8 cellular contexts compared by ENCODE assay signal in the genomic region with DNA sequence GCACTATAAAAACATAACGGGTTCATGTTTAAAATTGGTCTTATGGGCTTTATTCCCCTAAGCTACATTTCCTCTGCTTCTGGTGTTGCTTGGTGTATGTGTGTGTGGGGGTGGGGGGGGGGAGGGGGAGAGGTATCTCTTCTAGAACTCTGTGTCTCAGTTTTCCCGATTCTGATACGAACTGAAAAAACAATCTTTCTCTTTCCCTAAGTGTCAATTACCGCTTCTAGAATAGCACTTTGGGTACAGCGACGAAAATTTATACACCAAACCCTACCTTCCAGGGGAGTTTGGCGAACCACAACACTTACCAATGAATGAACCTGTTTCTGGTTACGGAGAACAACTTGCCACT. TPM values are rescaled to one million over a fixed set of nuclear protein-coding genes. Genes with fewer than 3 reads are reported as not detected.
DNase-seq lines count a peak whose midpoint lies in the region; ATAC-seq and TF ChIP-seq lines count a peak whose summit lies in the region.

No MANE protein-coding gene starts in this region.

- CTCF ChIA-PET in Caco-2 (lab: Charles Lee) = no interaction called here

- peak overlapping the region; percentile 90 for H3K4me3 Mint-ChIP-seq in Caco-2 (ENCODE audit: unreplicated experiment)

- H3K4me1 ChIP-seq in Caco-2 = peaks cover 11% of the 10 kb centered on the region
- peaks cover 0 to 18% (median 5%) of the 10 kb centered on the region in 4 donors for H3K4me1 ChIP-seq in Peyer's patch
- H3K4me1 ChIP-seq in ovary (ENCODE audit: insufficient read depth) = no peaks in the 10 kb centered on the region

- no peaks in the 10 kb centered on the region for H3K27me3 ChIP-seq in Caco-2 (replicated peaks; ENCODE audit: control insufficient read depth, insufficient read depth, low read length)
- no peaks in the 10 kb centered on the region for H3K27me3 ChIP-seq in Peyer's patch
- H3K27me3 ChIP-seq in ovary = no peaks in the 10 kb centered on the region

- H3K36me3 ChIP-seq in Caco-2 (ENCODE audit: control insufficient read depth, insufficient read depth, low read length) (peaks cover 3% of the 10 kb centered on the region), Peyer's patch (peaks cover 0 to 17% (median 0%) of the 10 kb centered on the region in 3 donors), ovary (no peaks in the 10 kb centered on the region)

- H3K9me3 Mint-ChIP-seq in Caco-2 (ENCODE audit: unreplicated experiment) = no peaks in the 10 kb centered on the region

- peaks cover 40% of the 10 kb centered on the region for H3K36me3 Mint-ChIP-seq in Caco-2 (ENCODE audit: insufficient read depth, unreplicated experiment)

- TF ChIP-seq EP300 in ovary (IDR thresholded peaks at IDR 0.05) = no peak

- BruUV-seq in Caco-2 (replicated peaks; lab: Mats Ljungman, UMichigan) = no TSS peak

- no peaks in the 10 kb centered on the region for H3K9me3 ChIP-seq in Caco-2
- H3K9me3 ChIP-seq in Peyer's patch = no peaks in the 10 kb centered on the region
- H3K9me3 ChIP-seq in ovary = no peaks in the 10 kb centered on the region

- peak overlapping the region; percentile 98 for H3K27ac Mint-ChIP-seq in Caco-2 (ENCODE audit: unreplicated experiment)

- TF ChIP-seq POLR2A in Peyer's patch (IDR thresholded peaks at IDR 0.05) = no peak
- no peak for TF ChIP-seq POLR2A in ovary (IDR thresholded peaks at IDR 0.05)

- TF ChIP-seq CTCF in Caco-2 (IDR thresholded peaks at IDR 0.05; ENCODE audit: insufficient read depth in 1 of 2, low read depth in 1 of 2, low read length in 1 of 2, severe bottlenecking in 1 of 2, unreplicated experiment in 1 of 2) = no peak
- TF ChIP-seq CTCF in Peyer's patch (IDR thresholded peaks at IDR 0.05) = no peak
- TF ChIP-seq CTCF in ovary (IDR thresholded peaks at IDR 0.05) = no peak

- no peak for DNase-seq in Caco-2
- DNase-seq in Peyer's patch = no peak
- DNase-seq in epithelial cell of prostate (ENCODE audit: low read depth, low spot score) = no peak
- no peak for DNase-seq in ovary
- DNase-seq in SK-N-DZ (ENCODE audit: low spot score) = no peak
- no peak for DNase-seq in GM19238 (ENCODE audit: insufficient read length, low spot score)
- DNase-seq in NCI-H510A treated with DMSO at 0.1 percent for 48 hours (lab: John Stamatoyannopoulos, UW) = no peak

- H3K27ac ChIP-seq in Peyer's patch = peak overlapping the region; percentile 93 to 98 (median 97)
- peak overlapping the region; percentile 73 for H3K27ac ChIP-seq in epithelial cell of prostate
- peak overlapping the region; percentile 54 to 88 for H3K27ac ChIP-seq in ovary

- H3K27me3 Mint-ChIP-seq in Caco-2 (ENCODE audit: insufficient read depth, unreplicated experiment) = no peaks in the 10 kb centered on the region

- intact Hi-C loops in Caco-2 (cut with micrococcal nuclease; ENCODE audit: unreplicated experiment) = no loop called here
- intact Hi-C loops in ovary (cut with DNase I) = no loop called here

- POLR2A ChIA-PET in Caco-2 (lab: Charles Lee) = interaction anchor here (0.6 to 1.1 kb wide), 5 partner anchors 21 to 80 kb away, joined by 3 to 4 read pairs (median 3); no protein-coding TSS in a partner anchor

- H3K4me1 Mint-ChIP-seq in Caco-2 (ENCODE audit: low read depth, unreplicated experiment) = peaks cover 12% of the 10 kb centered on the region

- peak overlapping the region; percentile 96 for H3K4me3 ChIP-seq in Caco-2 (ENCODE audit: low read depth, low read length)
- peak overlapping the region; percentile 74 to 90 (median 82) for H3K4me3 ChIP-seq in Peyer's patch
- peak overlapping the region; percentile 61 for H3K4me3 ChIP-seq in ovary

- ATAC-seq in GM19397 (IDR thresholded peaks at IDR 0.05; ENCODE audit: unreplicated experiment) = no peak

- 2 to 4% (median 3%) methylated on average over 8 of the region's 8 CpGs for WGBS in ovary, 3 donors

RNA-seq across cellular contexts. Expression of a gene that starts 0.6 kb away (rescaled TPM):
- total RNA-seq in Caco-2 (2022) (72.9 and 74.7 TPM in 2 replicates), Peyer's patch (10 to 100 TPM; 17.3 to 45.4 (median 22.7) TPM), ovary (10 to 100 TPM; 29.1 to 48.5 (median 32.7) TPM)
- polyA plus RNA-seq in ovary = 10 to 100 TPM; 21.3 to 27.3 TPM
- 41.7 and 42.0 TPM in 2 replicates for polyA plus RNA-seq in SK-N-DZ (2014; cell fraction: cytosol; rRNA removed)
- 59.1 and 70.3 TPM in 2 replicates for polyA plus RNA-seq in SK-N-DZ (2014; cell fraction: nucleus; rRNA removed)
